1 cellular context compared by ENCODE assay signal in the genomic region with DNA sequence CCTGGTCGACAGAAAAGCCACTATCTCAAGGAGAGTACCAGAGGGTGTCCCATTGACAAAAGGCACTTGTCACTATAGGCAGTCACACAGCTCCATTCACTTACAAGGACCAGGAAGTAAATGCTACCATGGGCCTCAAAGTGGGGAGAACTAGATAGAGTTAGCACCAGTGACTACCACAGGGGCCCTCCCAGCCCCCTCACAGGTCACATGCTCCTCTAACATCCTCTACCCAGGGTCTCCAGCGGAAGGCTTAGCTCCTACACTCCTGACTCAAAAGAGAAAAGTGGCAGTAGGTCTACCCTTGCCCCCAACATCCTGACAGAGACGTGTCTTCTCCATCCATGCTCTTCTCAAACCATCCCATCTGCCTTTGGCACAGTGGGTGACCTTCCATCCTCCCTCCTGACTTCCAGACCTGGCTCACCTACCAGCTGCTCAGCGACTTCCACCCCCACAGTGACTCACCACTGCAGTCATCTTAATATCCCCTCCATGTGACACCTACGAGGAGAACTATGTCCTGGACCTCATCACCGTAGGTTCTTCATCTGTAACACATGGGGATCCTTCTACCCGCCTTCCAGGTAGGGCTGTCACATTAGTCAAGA.
A peak's percentile ranks its signal among the peaks of the same experiment; 100 is the strongest.
TF ChIP-seq lines count a peak whose summit lies in the region.

No MANE protein-coding gene starts in this region.

TF ChIP-seq in HEK293, 187 proteins besides CTCF, POLR2A, EP300 and RAD21 (continued from another document):
- TF ChIP-seq, protein P1, sequence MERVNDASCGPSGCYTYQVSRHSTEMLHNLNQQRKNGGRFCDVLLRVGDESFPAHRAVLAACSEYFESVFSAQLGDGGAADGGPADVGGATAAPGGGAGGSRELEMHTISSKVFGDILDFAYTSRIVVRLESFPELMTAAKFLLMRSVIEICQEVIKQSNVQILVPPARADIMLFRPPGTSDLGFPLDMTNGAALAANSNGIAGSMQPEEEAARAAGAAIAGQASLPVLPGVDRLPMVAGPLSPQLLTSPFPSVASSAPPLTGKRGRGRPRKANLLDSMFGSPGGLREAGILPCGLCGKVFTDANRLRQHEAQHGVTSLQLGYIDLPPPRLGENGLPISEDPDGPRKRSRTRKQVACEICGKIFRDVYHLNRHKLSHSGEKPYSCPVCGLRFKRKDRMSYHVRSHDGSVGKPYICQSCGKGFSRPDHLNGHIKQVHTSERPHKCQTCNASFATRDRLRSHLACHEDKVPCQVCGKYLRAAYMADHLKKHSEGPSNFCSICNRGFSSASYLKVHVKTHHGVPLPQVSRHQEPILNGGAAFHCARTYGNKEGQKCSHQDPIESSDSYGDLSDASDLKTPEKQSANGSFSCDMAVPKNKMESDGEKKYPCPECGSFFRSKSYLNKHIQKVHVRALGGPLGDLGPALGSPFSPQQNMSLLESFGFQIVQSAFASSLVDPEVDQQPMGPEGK (tag by site-specific recombination; IDR thresholded peaks at IDR 0.05) = 0 out of 2 replicates have a peak, but pooled peaks have one; percentile 35
- TF ChIP-seq ZBTB21 (tag by site-specific recombination; IDR thresholded peaks at IDR 0.05) (no peak), GLI4 (tag by site-specific recombination; IDR thresholded peaks at IDR 0.05) (no peak), ZNF335 (tag by site-specific recombination; conservative IDR thresholded peaks at IDR 0.05) (0 out of 2 replicates have a peak, but pooled peaks have one; percentile 27), ZNF394 (tag by site-specific recombination; IDR thresholded peaks at IDR 0.05; ENCODE audit: borderline replicate concordance) (no peak), SCRT2 (tag by site-specific recombination; IDR thresholded peaks at IDR 0.05) (no peak), ZNF155 (tag by site-specific recombination; IDR thresholded peaks at IDR 0.05) (no peak), ZNF600 (tag by site-specific recombination; IDR thresholded peaks at IDR 0.05) (peak; percentile 64), ZNF366 (tag by site-specific recombination; conservative IDR thresholded peaks at IDR 0.05) (peak; percentile 63), ZNF169 (tag by site-specific recombination; IDR thresholded peaks at IDR 0.05) (no peak), ZNF610 (tag by site-specific recombination; IDR thresholded peaks at IDR 0.05; ENCODE audit: borderline replicate concordance) (no peak), ZNF629 (tag by site-specific recombination; IDR thresholded peaks at IDR 0.05) (peak; percentile 56), ZFHX2 (tag by site-specific recombination; conservative IDR thresholded peaks at IDR 0.05) (peak; percentile 87)
- TF ChIP-seq, protein P2, sequence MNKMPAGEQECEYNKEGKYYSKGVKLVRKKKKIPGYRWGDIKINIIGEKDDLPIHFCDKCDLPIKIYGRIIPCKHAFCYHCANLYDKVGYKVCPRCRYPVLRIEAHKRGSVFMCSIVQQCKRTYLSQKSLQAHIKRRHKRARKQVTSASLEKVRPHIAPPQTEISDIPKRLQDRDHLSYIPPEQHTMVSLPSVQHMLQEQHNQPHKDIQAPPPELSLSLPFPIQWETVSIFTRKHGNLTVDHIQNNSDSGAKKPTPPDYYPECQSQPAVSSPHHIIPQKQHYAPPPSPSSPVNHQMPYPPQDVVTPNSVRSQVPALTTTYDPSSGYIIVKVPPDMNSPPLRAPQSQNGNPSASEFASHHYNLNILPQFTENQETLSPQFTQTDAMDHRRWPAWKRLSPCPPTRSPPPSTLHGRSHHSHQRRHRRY (tag by site-specific recombination; IDR thresholded peaks at IDR 0.05) = no peak
- TF ChIP-seq, protein P3, sequence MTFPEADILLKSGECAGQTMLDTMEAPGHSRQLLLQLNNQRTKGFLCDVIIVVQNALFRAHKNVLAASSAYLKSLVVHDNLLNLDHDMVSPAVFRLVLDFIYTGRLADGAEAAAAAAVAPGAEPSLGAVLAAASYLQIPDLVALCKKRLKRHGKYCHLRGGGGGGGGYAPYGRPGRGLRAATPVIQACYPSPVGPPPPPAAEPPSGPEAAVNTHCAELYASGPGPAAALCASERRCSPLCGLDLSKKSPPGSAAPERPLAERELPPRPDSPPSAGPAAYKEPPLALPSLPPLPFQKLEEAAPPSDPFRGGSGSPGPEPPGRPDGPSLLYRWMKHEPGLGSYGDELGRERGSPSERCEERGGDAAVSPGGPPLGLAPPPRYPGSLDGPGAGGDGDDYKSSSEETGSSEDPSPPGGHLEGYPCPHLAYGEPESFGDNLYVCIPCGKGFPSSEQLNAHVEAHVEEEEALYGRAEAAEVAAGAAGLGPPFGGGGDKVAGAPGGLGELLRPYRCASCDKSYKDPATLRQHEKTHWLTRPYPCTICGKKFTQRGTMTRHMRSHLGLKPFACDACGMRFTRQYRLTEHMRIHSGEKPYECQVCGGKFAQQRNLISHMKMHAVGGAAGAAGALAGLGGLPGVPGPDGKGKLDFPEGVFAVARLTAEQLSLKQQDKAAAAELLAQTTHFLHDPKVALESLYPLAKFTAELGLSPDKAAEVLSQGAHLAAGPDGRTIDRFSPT (tag by site-specific recombination; IDR thresholded peaks at IDR 0.05) = 0 out of 2 replicates have a peak, but pooled peaks have one; percentile 45
- TF ChIP-seq, protein P4, sequence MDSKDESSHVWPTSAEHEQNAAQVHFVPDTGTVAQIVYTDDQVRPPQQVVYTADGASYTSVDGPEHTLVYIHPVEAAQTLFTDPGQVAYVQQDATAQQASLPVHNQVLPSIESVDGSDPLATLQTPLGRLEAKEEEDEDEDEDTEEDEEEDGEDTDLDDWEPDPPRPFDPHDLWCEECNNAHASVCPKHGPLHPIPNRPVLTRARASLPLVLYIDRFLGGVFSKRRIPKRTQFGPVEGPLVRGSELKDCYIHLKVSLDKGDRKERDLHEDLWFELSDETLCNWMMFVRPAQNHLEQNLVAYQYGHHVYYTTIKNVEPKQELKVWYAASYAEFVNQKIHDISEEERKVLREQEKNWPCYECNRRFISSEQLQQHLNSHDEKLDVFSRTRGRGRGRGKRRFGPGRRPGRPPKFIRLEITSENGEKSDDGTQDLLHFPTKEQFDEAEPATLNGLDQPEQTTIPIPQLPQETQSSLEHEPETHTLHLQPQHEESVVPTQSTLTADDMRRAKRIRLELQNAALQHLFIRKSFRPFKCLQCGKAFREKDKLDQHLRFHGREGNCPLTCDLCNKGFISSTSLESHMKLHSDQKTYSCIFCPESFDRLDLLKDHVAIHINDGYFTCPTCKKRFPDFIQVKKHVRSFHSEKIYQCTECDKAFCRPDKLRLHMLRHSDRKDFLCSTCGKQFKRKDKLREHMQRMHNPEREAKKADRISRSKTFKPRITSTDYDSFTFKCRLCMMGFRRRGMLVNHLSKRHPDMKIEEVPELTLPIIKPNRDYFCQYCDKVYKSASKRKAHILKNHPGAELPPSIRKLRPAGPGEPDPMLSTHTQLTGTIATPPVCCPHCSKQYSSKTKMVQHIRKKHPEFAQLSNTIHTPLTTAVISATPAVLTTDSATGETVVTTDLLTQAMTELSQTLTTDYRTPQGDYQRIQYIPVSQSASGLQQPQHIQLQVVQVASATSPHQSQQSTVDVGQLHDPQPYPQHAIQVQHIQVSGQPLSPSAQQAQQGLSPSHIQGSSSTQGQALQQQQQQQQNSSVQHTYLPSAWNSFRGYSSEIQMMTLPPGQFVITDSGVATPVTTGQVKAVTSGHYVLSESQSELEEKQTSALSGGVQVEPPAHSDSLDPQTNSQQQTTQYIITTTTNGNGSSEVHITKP (tag by site-specific recombination; IDR thresholded peaks at IDR 0.05) = peak; percentile 27; the same call in 1 of the 2 replicates
- TF ChIP-seq, protein P5, sequence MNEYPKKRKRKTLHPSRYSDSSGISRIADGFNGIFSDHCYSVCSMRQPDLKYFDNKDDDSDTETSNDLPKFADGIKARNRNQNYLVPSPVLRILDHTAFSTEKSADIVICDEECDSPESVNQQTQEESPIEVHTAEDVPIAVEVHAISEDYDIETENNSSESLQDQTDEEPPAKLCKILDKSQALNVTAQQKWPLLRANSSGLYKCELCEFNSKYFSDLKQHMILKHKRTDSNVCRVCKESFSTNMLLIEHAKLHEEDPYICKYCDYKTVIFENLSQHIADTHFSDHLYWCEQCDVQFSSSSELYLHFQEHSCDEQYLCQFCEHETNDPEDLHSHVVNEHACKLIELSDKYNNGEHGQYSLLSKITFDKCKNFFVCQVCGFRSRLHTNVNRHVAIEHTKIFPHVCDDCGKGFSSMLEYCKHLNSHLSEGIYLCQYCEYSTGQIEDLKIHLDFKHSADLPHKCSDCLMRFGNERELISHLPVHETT (tag by site-specific recombination; IDR thresholded peaks at IDR 0.05) = 0 out of 2 replicates have a peak, but pooled peaks have one; percentile 22
